Comparison of ENCODE assay signal across 16 cellular contexts in genomic region chr17:73101031-73101430, GRCh38.
"Had no signal": no experiment of that assay in that cellular context is flagged by ENCODE, and none has a peak within 500 bp of the region (broad histone marks: within the 10 kb centered on the region; RNA-seq: fewer than 3 reads in every experiment).

No MANE protein-coding gene starts in this region.

- ATAC-seq: effector memory CD8-positive, alpha-beta T cell; left colon; mucosa of descending colon; naive thymus-derived CD8-positive, alpha-beta T cell; stimulated activated naive B cell treated with anti-CD40 and anti-IgM and Interleukin-4, amounts not matched to agents 10 μg/mL and 1 μg/mL and 100 μg/mL, for 72 hours; stimulated activated naive CD8-positive, alpha-beta T cell treated with anti-CD3 and anti-CD28 coated beads, Interleukin-15, amount 100 ng/mL, for 72 hours had no signal

- H3K27me3 ChIP-seq: sigmoid colon had no signal

- H3K4me3 ChIP-seq: esophagus squamous epithelium, mucosa of descending colon, sigmoid colon, skin epidermis, thoracic aorta, transverse colon had no signal

- DNase-seq: effector memory CD8-positive, alpha-beta T cell; esophagus squamous epithelium; foreskin fibroblast; left colon; mammary epithelial cell; mucosa of descending colon; naive thymus-derived CD8-positive, alpha-beta T cell; posterior cingulate gyrus; sigmoid colon; stimulated activated CD4-positive, alpha-beta T cell treated with anti-CD3 and anti-CD28 coated beads, Interleukin-2, amount 100 ng/mL, for 24 hours; stimulated activated CD4-positive, alpha-beta T cell treated with anti-CD3 and anti-CD28 coated beads, Interleukin-4, amount 100 ng/mL, for 4 hours; stimulated activated naive B cell treated with anti-CD40 and anti-IgM and Interleukin-4, amounts not matched to agents 10 μg/mL and 1 μg/mL and 100 μg/mL, for 72 hours; stimulated activated naive CD8-positive, alpha-beta T cell treated with anti-CD3 and anti-CD28 coated beads, Interleukin-15, amount 100 ng/mL, for 72 hours; transverse colon had no signal

- H3K9me3 ChIP-seq: esophagus squamous epithelium, mucosa of descending colon, sigmoid colon, thoracic aorta, transverse colon had no signal

- H3K36me3 ChIP-seq: esophagus squamous epithelium, sigmoid colon, thoracic aorta, transverse colon had no signal
